ENCODE assay signal across 8 cellular contexts in the genomic region with DNA sequence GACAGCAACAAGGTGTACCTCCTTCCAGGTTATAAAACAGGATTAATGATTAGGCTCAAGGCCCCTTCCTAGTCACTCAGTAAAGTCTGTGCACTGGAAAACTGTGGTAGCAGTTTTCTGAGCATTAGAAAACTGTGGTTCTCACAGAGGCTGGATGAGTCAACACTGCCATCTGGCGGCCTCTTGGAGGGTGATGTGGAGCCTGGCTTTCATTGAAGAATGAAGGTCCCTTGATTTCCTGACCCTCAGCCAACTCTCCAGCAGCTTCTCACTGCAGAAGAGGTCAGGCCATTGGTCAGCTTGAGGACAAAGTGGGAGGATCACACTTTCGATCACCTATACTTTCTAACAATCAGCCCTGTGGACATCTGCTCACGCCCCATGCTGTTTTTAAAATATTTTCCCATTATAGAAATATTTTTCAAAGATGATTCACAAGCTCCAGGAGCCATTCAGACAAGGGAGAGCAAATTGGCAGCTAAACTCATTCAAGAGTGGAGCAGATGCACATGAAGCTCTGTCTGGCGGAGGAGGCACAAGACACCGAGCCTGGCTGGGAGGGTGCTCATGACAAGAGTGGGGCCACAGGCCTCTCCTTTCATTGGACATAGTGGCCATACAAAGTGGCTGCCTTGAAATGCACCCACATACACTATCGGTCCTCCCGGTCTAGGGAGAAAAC. TPM values are rescaled to one million over a fixed set of nuclear protein-coding genes. Genes with fewer than 3 reads are reported as not detected.
A peak's percentile ranks its signal among the peaks of the same experiment; 100 is the strongest.
DNase-seq lines count a peak whose midpoint lies in the region; ATAC-seq and TF ChIP-seq lines count a peak whose summit lies in the region.

No MANE protein-coding gene starts in this region.

- no peaks in the 10 kb centered on the region for H3K9me3 Mint-ChIP-seq in activated CD4-positive, alpha-beta T cell treated with anti-CD3 and anti-CD28 coated beads, Interleukin-2, amount 10 ng/mL, durations not matched to agents 7 days and 5 days

- no peak overlapping the region for H3K27ac ChIP-seq in lung (ENCODE audit: low read depth in 1 of 2, low read length in 1 of 2)

- 59 to 67% methylated on average over 7 of the region's 7 CpGs for WGBS in lung, 2 donors

- ATAC-seq in GM18861 (IDR thresholded peaks at IDR 0.05; ENCODE audit: unreplicated experiment) (peak; percentile 64), HG03196 (IDR thresholded peaks at IDR 0.05; ENCODE audit: unreplicated experiment) (peak; percentile 84), lung (ENCODE audit: insufficient read depth, low FRiP score) (peak; percentile 78)

- DNase-seq in AG09309 (ENCODE audit: low read depth) = peak; percentile 34
- peak; percentile 48 to 81 for DNase-seq in NCI-H524 (lab: John Stamatoyannopoulos, UW)
- DNase-seq in activated CD4-positive, alpha-beta T cell treated with anti-CD3 and anti-CD28 coated beads, Interleukin-2, amount 10 ng/mL, durations not matched to agents 7 days and 5 days = peak; percentile 73
- peak; percentile 37 to 75 for DNase-seq in dermis microvascular lymphatic vessel endothelial cell (ENCODE audit: low read depth in 2 of 2)
- peak; percentile 70 for DNase-seq in lung (ENCODE audit: low spot score)
- DNase-seq in stimulated activated CD8-positive, alpha-beta memory T cell treated with anti-CD3 and anti-CD28 coated beads, Interleukin-15, amount 100 ng/mL, for 48 hours (ENCODE audit: low read depth in 2 of 2) = peak; percentile 25 to 28

- H3K27me3 Mint-ChIP-seq in activated CD4-positive, alpha-beta T cell treated with anti-CD3 and anti-CD28 coated beads, Interleukin-2, amount 10 ng/mL, durations not matched to agents 7 days and 5 days = peaks cover 3% of the 10 kb centered on the region

- peaks cover 0 to 1% of the 10 kb centered on the region in 2 donors for H3K4me1 ChIP-seq in lung (ENCODE audit: control insufficient read depth in 2 of 2, insufficient read depth in 2 of 2, low read length in 2 of 2)

- H3K36me3 Mint-ChIP-seq in activated CD4-positive, alpha-beta T cell treated with anti-CD3 and anti-CD28 coated beads, Interleukin-2, amount 10 ng/mL, durations not matched to agents 7 days and 5 days (ENCODE audit: low read depth) = peaks cover 11% of the 10 kb centered on the region

- no peak overlapping the region for H3K4me3 Mint-ChIP-seq in activated CD4-positive, alpha-beta T cell treated with anti-CD3 and anti-CD28 coated beads, Interleukin-2, amount 10 ng/mL, durations not matched to agents 7 days and 5 days

- POLR2A ChIA-PET in activated CD4-positive, alpha-beta T cell treated with anti-CD3 and anti-CD28 coated beads, Interleukin-2, amount 10 ng/mL, durations not matched to agents 7 days and 5 days (lab: Charles Lee) = no interaction called here

- H3K27me3 ChIP-seq in lung (ENCODE audit: control insufficient read depth, insufficient read depth) = no peaks in the 10 kb centered on the region

- TF ChIP-seq CTCF in AG09309 (IDR thresholded peaks at IDR 0.05; ENCODE audit: control insufficient read depth, insufficient read depth, low read depth, low read length, missing control alignments) (peak; percentile 93), lung (IDR thresholded peaks at IDR 0.05; ENCODE audit: control extremely low read depth, extremely low read depth) (peak; percentile 75)

- H3K4me3 ChIP-seq in AG09309 (ENCODE audit: control insufficient read depth, low read depth, low read length) = no peak overlapping the region
- no peak overlapping the region for H3K4me3 ChIP-seq in lung

- H3K4me1 Mint-ChIP-seq in activated CD4-positive, alpha-beta T cell treated with anti-CD3 and anti-CD28 coated beads, Interleukin-2, amount 10 ng/mL, durations not matched to agents 7 days and 5 days = peaks cover 10% of the 10 kb centered on the region

- no peak overlapping the region for H3K27ac Mint-ChIP-seq in activated CD4-positive, alpha-beta T cell treated with anti-CD3 and anti-CD28 coated beads, Interleukin-2, amount 10 ng/mL, durations not matched to agents 7 days and 5 days

- H3K36me3 ChIP-seq in lung (ENCODE audit: control insufficient read depth in 2 of 2, insufficient read depth in 2 of 2, low read length in 2 of 2) = peaks cover 12 to 14% of the 10 kb centered on the region in 2 donors

- CTCF ChIA-PET in activated CD4-positive, alpha-beta T cell treated with anti-CD3 and anti-CD28 coated beads, Interleukin-2, amount 10 ng/mL, durations not matched to agents 7 days and 5 days (lab: Charles Lee) = interaction anchor here (0.5 to 1.2 kb wide), 8 partner anchors 9 to 756 kb away, joined by 3 to 6 read pairs (median 4); no protein-coding TSS in a partner anchor

- no peaks in the 10 kb centered on the region for H3K9me3 ChIP-seq in lung (ENCODE audit: control insufficient read depth in 2 of 2, insufficient read depth in 1 of 2, low read length in 1 of 2)

RNA-seq across cellular contexts. Expression of gene PSMB1, which starts 23.1 kb away (rescaled TPM):
- 100 to 1,000 TPM; 117 to 148 TPM for total RNA-seq in activated CD4-positive, alpha-beta T cell treated with anti-CD3 and anti-CD28 coated beads, Interleukin-2, amount 10 ng/mL, durations not matched to agents 7 days and 5 days
- total RNA-seq in dermis microvascular lymphatic vessel endothelial cell (312 and 347 TPM in 2 replicates), lung (100 to 1,000 TPM; 118 to 165 TPM)
- polyA plus RNA-seq in lung = 100 to 1,000 TPM; 291 to 365 TPM

RNA-seq across cellular contexts. Expression of gene TBP, which starts 24.2 kb away (rescaled TPM):
- total RNA-seq in activated CD4-positive, alpha-beta T cell treated with anti-CD3 and anti-CD28 coated beads, Interleukin-2, amount 10 ng/mL, durations not matched to agents 7 days and 5 days = 10 to 100 TPM; 19.7 to 23.6 TPM
- total RNA-seq in dermis microvascular lymphatic vessel endothelial cell (6.3 and 8.7 TPM in 2 replicates), lung (10 to 100 TPM; 12.5 to 13.7 TPM)
- polyA plus RNA-seq in lung = 10 to 100 TPM in 1 of 2 donors, 1 to 10 TPM in 1; 9.2 to 10.0 TPM

RNA-seq across cellular contexts. Expression of gene PDCD2, which starts 54.5 kb away (rescaled TPM):
- total RNA-seq in activated CD4-positive, alpha-beta T cell treated with anti-CD3 and anti-CD28 coated beads, Interleukin-2, amount 10 ng/mL, durations not matched to agents 7 days and 5 days = 10 to 100 TPM; 88.7 to 96.3 TPM
- total RNA-seq in dermis microvascular lymphatic vessel endothelial cell (47.9 and 59.8 TPM in 2 replicates), lung (10 to 100 TPM; 30.6 to 44.7 TPM)
- polyA plus RNA-seq in lung = 10 to 100 TPM; 43.9 to 57.4 TPM
